In genomic region chr4:38154251-38154650, GRCh38 we compare ENCODE assay signal across 13 cellular contexts.
DNase-seq lines count a peak whose midpoint lies in the region; ATAC-seq and TF ChIP-seq lines count a peak whose summit lies in the region.
"Had no signal": no experiment of that assay in that cellular context is flagged by ENCODE, and none has a peak within 500 bp of the region (broad histone marks: within the 10 kb centered on the region; RNA-seq: fewer than 3 reads in every experiment).

No MANE protein-coding gene starts in this region.

- no TSS peak for BruUV-seq in A673 (replicated peaks; lab: Mats Ljungman, UMichigan)

- no peak for DNase-seq in activated naive CD8-positive, alpha-beta T cell treated with anti-CD3 and anti-CD28 coated beads, Interleukin-2, amount 10 ng/mL, durations not matched to agents 7 days and 5 days
- no peak for DNase-seq in activated naive CD8-positive, alpha-beta T cell treated with anti-CD3 and anti-CD28 coated beads for 36 hours
- DNase-seq in glutamatergic neuron, result no peak
- no peak for DNase-seq in A673 (ENCODE audit: low spot score)
- DNase-seq in activated T-cell treated with anti-CD3 and anti-CD28 coated beads, Interleukin-2, amount 50 U/mL, for 1 hour, result no peak
- no peak for DNase-seq in COLO829 (ENCODE audit: low spot score)
- DNase-seq: activated CD4-positive, alpha-beta T cell treated with anti-CD3 and anti-CD28 coated beads for 48 hours; Caco-2; NCI-H1048; NK-92 treated with Interleukin-12 subunit alpha and Interleukin-12 subunit beta, amount 100 ng/mL, for 24 hours; stimulated activated naive CD8-positive, alpha-beta T cell treated with anti-CD3 and anti-CD28 coated beads, Interleukin-15, amount 100 ng/mL, for 72 hours had no signal

- peak overlapping the region; percentile 31; the same call in 1 of the 2 replicates for H3K4me2 ChIP-seq in OCI-LY1 (ENCODE audit: low read length)

- H3K27me3 Mint-ChIP-seq in activated naive CD8-positive, alpha-beta T cell treated with anti-CD3 and anti-CD28 coated beads, Interleukin-2, amount 10 ng/mL, durations not matched to agents 7 days and 5 days, result peaks cover 5% of the 10 kb centered on the region
- H3K27me3 Mint-ChIP-seq in activated naive CD8-positive, alpha-beta T cell treated with anti-CD3 and anti-CD28 coated beads for 36 hours, result no peaks in the 10 kb centered on the region
- H3K27me3 Mint-ChIP-seq in glutamatergic neuron (ENCODE audit: unreplicated experiment), result peaks cover 2% of the 10 kb centered on the region

- no peak for ATAC-seq in activated naive CD8-positive, alpha-beta T cell treated with anti-CD3 and anti-CD28 coated beads, Interleukin-2, amount 10 ng/mL, durations not matched to agents 7 days and 5 days (ENCODE audit: low read depth)
- ATAC-seq: stimulated activated naive CD8-positive, alpha-beta T cell treated with anti-CD3 and anti-CD28 coated beads, Interleukin-15, amount 100 ng/mL, for 72 hours had no signal

- intact Hi-C loops in A673 (cut with micrococcal nuclease; ENCODE audit: unreplicated experiment), result no loop called here

- H3K27me3 ChIP-seq in OCI-LY1 (ENCODE audit: insufficient read depth, low read length) (peaks cover 6% of the 10 kb centered on the region; the same call in 1 of the 2 replicates), subcutaneous abdominal adipose tissue (ENCODE audit: control insufficient read depth in 5 of 5, insufficient read depth in 4 of 5, low read length in 5 of 5) (no peaks in the 10 kb centered on the region), A673 (replicated peaks; ENCODE audit: insufficient read depth, low read depth, low read length, poor library complexity) (no peaks in the 10 kb centered on the region)

- CTCF ChIA-PET in A673 (lab: Charles Lee), result no interaction called here

- H3K9me3 ChIP-seq in OCI-LY1 (ENCODE audit: low read length), result no peaks in the 10 kb centered on the region
- H3K9me3 ChIP-seq in subcutaneous abdominal adipose tissue (ENCODE audit: control insufficient read depth in 5 of 5, low read length in 5 of 5), result no peaks in the 10 kb centered on the region
- H3K9me3 ChIP-seq in A673 (ENCODE audit: low read depth, low read length, poor library complexity, severe bottlenecking), result no peaks in the 10 kb centered on the region
- H3K9me3 ChIP-seq: Caco-2 had no signal

- no peak for TF ChIP-seq CTCF in OCI-LY1 (IDR thresholded peaks at IDR 0.05; ENCODE audit: low read length)
- TF ChIP-seq CTCF in glutamatergic neuron (IDR thresholded peaks at IDR 0.05; ENCODE audit: partially characterized antibody, unreplicated experiment), result no peak
- TF ChIP-seq CTCF in A673 (conservative IDR thresholded peaks at IDR 0.05; ENCODE audit: low read depth, low read length), result no peak

- H3K4me1 Mint-ChIP-seq in activated naive CD8-positive, alpha-beta T cell treated with anti-CD3 and anti-CD28 coated beads, Interleukin-2, amount 10 ng/mL, durations not matched to agents 7 days and 5 days, result peaks cover 17% of the 10 kb centered on the region
- peaks cover 32% of the 10 kb centered on the region for H3K4me1 Mint-ChIP-seq in activated naive CD8-positive, alpha-beta T cell treated with anti-CD3 and anti-CD28 coated beads for 36 hours
- H3K4me1 Mint-ChIP-seq in glutamatergic neuron (ENCODE audit: low read depth, unreplicated experiment), result peaks cover 26% of the 10 kb centered on the region

- no peaks in the 10 kb centered on the region for H4K20me1 ChIP-seq in OCI-LY1 (ENCODE audit: insufficient read depth, low read length)

- no peaks in the 10 kb centered on the region for H3F3A ChIP-seq in OCI-LY1 (ENCODE audit: insufficient read depth, low read length)

- H3K4me1 ChIP-seq in OCI-LY1 (ENCODE audit: insufficient read depth, low read length, severe bottlenecking) (peaks cover 21% of the 10 kb centered on the region), subcutaneous abdominal adipose tissue (ENCODE audit: control insufficient read depth in 5 of 5, insufficient read depth in 5 of 5, low read length in 5 of 5) (peaks cover 4 to 37% (median 28%) of the 10 kb centered on the region in 5 donors), A673 (ENCODE audit: insufficient read depth, low read length, poor library complexity, severe bottlenecking) (no peaks in the 10 kb centered on the region)
- H3K4me1 ChIP-seq: Caco-2 had no signal

- no peak overlapping the region for H2AFZ ChIP-seq in OCI-LY1 (ENCODE audit: low read length)

- H3K27ac ChIP-seq in OCI-LY1 (ENCODE audit: low read depth, low read length, poor library complexity, severe bottlenecking), result peak overlapping the region; percentile 51
- peak overlapping the region; percentile 21 for H3K27ac ChIP-seq in subcutaneous abdominal adipose tissue (ENCODE audit: low read depth, low read length)
- H3K27ac ChIP-seq in A673 (ENCODE audit: low read depth, low read length, poor library complexity, severe bottlenecking), result no peak overlapping the region

- no peaks in the 10 kb centered on the region for H3K79me2 ChIP-seq in OCI-LY1 (ENCODE audit: insufficient read depth, low read length)

- no peaks in the 10 kb centered on the region for H3K9me2 ChIP-seq in OCI-LY1 (ENCODE audit: low read depth, low read length)

- H3K36me3 ChIP-seq in OCI-LY1 (ENCODE audit: insufficient read depth, low read length), result no peaks in the 10 kb centered on the region
- H3K36me3 ChIP-seq in subcutaneous abdominal adipose tissue (ENCODE audit: control insufficient read depth in 5 of 5, insufficient read depth in 5 of 5, low read length in 5 of 5), result no peaks in the 10 kb centered on the region
- H3K36me3 ChIP-seq in A673 (ENCODE audit: insufficient read depth, low read length, poor library complexity, severe bottlenecking), result no peaks in the 10 kb centered on the region

- peak overlapping the region; percentile 11 for H3K27ac Mint-ChIP-seq in activated naive CD8-positive, alpha-beta T cell treated with anti-CD3 and anti-CD28 coated beads, Interleukin-2, amount 10 ng/mL, durations not matched to agents 7 days and 5 days
- no peak overlapping the region for H3K27ac Mint-ChIP-seq in activated naive CD8-positive, alpha-beta T cell treated with anti-CD3 and anti-CD28 coated beads for 36 hours
- peak overlapping the region; percentile 9 for H3K27ac Mint-ChIP-seq in glutamatergic neuron (ENCODE audit: unreplicated experiment)

- no peaks in the 10 kb centered on the region for H3K9me3 Mint-ChIP-seq in activated naive CD8-positive, alpha-beta T cell treated with anti-CD3 and anti-CD28 coated beads, Interleukin-2, amount 10 ng/mL, durations not matched to agents 7 days and 5 days
- no peaks in the 10 kb centered on the region for H3K9me3 Mint-ChIP-seq in activated naive CD8-positive, alpha-beta T cell treated with anti-CD3 and anti-CD28 coated beads for 36 hours
- peaks cover 3% of the 10 kb centered on the region for H3K9me3 Mint-ChIP-seq in glutamatergic neuron (ENCODE audit: unreplicated experiment)

- no peaks in the 10 kb centered on the region for H3K36me3 Mint-ChIP-seq in activated naive CD8-positive, alpha-beta T cell treated with anti-CD3 and anti-CD28 coated beads, Interleukin-2, amount 10 ng/mL, durations not matched to agents 7 days and 5 days
- H3K36me3 Mint-ChIP-seq in activated naive CD8-positive, alpha-beta T cell treated with anti-CD3 and anti-CD28 coated beads for 36 hours, result peaks cover 2% of the 10 kb centered on the region
- peaks cover 4% of the 10 kb centered on the region for H3K36me3 Mint-ChIP-seq in glutamatergic neuron (ENCODE audit: unreplicated experiment)

- peak overlapping the region; percentile 22 for H3K4me3 ChIP-seq in OCI-LY1 (ENCODE audit: low read depth, low read length, poor library complexity, severe bottlenecking)
- no peak overlapping the region for H3K4me3 ChIP-seq in subcutaneous abdominal adipose tissue (ENCODE audit: low read depth in 1 of 5, low read length in 5 of 5)
- H3K4me3 ChIP-seq in A673 (ENCODE audit: low read depth, low read length, poor library complexity, severe bottlenecking), result no peak overlapping the region

- POLR2A ChIA-PET in activated naive CD8-positive, alpha-beta T cell treated with anti-CD3 and anti-CD28 coated beads, Interleukin-2, amount 10 ng/mL, durations not matched to agents 7 days and 5 days (lab: Charles Lee), result no interaction called here
- POLR2A ChIA-PET in A673 (lab: Charles Lee; ENCODE audit: low non-redundant PET), result no interaction called here

- no peak overlapping the region for H3K4me3 Mint-ChIP-seq in activated naive CD8-positive, alpha-beta T cell treated with anti-CD3 and anti-CD28 coated beads, Interleukin-2, amount 10 ng/mL, durations not matched to agents 7 days and 5 days
- no peak overlapping the region for H3K4me3 Mint-ChIP-seq in activated naive CD8-positive, alpha-beta T cell treated with anti-CD3 and anti-CD28 coated beads for 36 hours
- no peak overlapping the region for H3K4me3 Mint-ChIP-seq in glutamatergic neuron (ENCODE audit: unreplicated experiment)

- H3K9ac ChIP-seq in OCI-LY1 (ENCODE audit: low read length), result no peak overlapping the region
- H3K9ac ChIP-seq in subcutaneous abdominal adipose tissue (ENCODE audit: low read length in 5 of 5), result no peak overlapping the region
